Comparison of ENCODE assay signal across 8 cellular contexts in the genomic region with DNA sequence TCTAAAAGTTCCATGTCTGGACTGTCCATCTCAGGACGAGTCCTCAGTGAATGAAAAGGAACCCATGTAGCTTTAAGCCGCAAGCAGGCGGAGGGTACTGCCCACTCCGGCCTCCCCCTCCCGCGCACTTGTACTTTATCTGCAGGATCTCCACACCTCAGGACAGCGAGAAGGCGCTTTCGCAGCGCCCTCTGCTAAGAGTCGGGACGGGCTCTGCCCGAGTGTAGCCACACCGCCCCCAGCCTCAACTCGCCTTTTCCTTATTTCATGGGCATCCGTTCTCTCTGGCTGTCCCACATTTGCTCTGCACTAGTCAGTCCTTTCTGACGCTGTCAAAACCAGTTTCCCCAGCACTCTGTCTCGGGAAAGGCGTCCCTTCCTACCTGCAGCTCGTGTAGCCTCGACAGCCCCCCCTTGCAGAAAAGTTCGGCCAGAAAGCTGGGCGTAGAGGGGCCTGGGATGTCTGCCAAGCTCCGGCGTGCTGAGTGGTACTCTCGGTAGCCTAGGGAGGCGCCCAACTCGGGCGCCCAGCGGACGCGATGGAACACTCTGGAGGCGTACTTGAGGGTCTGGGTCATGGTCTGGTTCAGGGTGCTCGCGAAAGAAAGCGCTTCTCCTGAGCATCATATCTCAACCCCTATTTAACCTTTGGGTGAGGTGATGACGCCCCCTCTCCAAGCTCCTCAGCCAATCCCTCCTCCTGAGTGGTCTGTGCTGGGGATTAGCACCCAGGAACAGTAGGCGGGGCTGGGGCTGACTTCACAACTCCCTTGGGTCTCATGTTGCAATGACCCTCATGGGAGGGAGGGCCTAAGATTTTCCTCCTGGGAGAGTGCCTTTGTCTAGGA. TPM values are rescaled to one million over a fixed set of nuclear protein-coding genes. Genes with fewer than 3 reads are reported as not detected.
A peak's percentile ranks its signal among the peaks of the same experiment; 100 is the strongest.
DNase-seq lines count a peak whose midpoint lies in the region; ATAC-seq and TF ChIP-seq lines count a peak whose summit lies in the region.

A gene with protein sequence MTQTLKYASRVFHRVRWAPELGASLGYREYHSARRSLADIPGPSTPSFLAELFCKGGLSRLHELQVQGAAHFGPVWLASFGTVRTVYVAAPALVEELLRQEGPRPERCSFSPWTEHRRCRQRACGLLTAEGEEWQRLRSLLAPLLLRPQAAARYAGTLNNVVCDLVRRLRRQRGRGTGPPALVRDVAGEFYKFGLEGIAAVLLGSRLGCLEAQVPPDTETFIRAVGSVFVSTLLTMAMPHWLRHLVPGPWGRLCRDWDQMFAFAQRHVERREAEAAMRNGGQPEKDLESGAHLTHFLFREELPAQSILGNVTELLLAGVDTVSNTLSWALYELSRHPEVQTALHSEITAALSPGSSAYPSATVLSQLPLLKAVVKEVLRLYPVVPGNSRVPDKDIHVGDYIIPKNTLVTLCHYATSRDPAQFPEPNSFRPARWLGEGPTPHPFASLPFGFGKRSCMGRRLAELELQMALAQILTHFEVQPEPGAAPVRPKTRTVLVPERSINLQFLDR (minus strand): TSS at position 615 of the 848 bp plus-strand sequence. CDS start 37 bp downstream, at position 578.

- intact Hi-C loops in A673 (cut with micrococcal nuclease; ENCODE audit: unreplicated experiment): no loop called here
- intact Hi-C loops in activated T-helper 1 cell treated with anti-CD3 and anti-CD28 coated beads, Interleukin-12 subunit alpha, Interleukin-12 subunit beta, Interleukin-2, Interleukin-4 antibody, amounts not matched to agents 30 ng/mL and 10 ng/mL and 1 ng/mL, durations not matched to agents 14 hours and 24 hours and 36 hours (cut with micrococcal nuclease): no loop called here

- no peak for TF ChIP-seq CTCF in A673 (conservative IDR thresholded peaks at IDR 0.05; ENCODE audit: low read depth, low read length)
- no peak; the same call in 2 of the 3 replicates for TF ChIP-seq CTCF in H9 (conservative IDR thresholded peaks at IDR 0.05)

- H3K4me1 Mint-ChIP-seq in H9: peaks cover 32 to 47% of the 10 kb centered on the region in 2 experiments
- H3K4me1 Mint-ChIP-seq in activated T-helper 1 cell treated with anti-CD3 and anti-CD28 coated beads, Interleukin-12 subunit alpha, Interleukin-12 subunit beta, Interleukin-2, Interleukin-4 antibody, amounts not matched to agents 30 ng/mL and 10 ng/mL and 1 ng/mL, durations not matched to agents 14 hours and 24 hours and 36 hours (ENCODE audit: low read depth): peaks cover 46% of the 10 kb centered on the region
- H3K4me1 Mint-ChIP-seq in stimulated activated naive CD8-positive, alpha-beta T cell treated with anti-CD3 and anti-CD28 coated beads, Interleukin-15, Interleukin-2, amounts not matched to agents 100 ng/mL and 50 ng/mL, for 24 hours (ENCODE audit: low read depth): peaks cover 60% of the 10 kb centered on the region

- no peak within 1 kb of the TSS for H3K18ac ChIP-seq in H9 (ENCODE audit: insufficient read length, low read depth, low read length)

- no peak within 1 kb of the TSS for H2AK5ac ChIP-seq in H9 (ENCODE audit: insufficient read length, low read length)

- H2BK5ac ChIP-seq in H9 (ENCODE audit: insufficient read length, low read length): no peak within 1 kb of the TSS

- H3K14ac ChIP-seq in H9 (ENCODE audit: insufficient read depth, low read length): no peak within 1 kb of the TSS; the same call in 1 of the 2 replicates

- peaks cover 30% of the 10 kb centered on the region for H3K27me3 ChIP-seq in A673 (replicated peaks; ENCODE audit: insufficient read depth, low read depth, low read length, poor library complexity)
- peaks cover 31% of the 10 kb centered on the region; the same call in 1 of the 2 replicates for H3K27me3 ChIP-seq in H9 (ENCODE audit: insufficient read depth, low read length)
- H3K27me3 ChIP-seq in iPS DF 6.9 (ENCODE audit: control insufficient read depth, insufficient read depth, low read length): peaks cover 28% of the 10 kb centered on the region

- H2BK20ac ChIP-seq in H9 (ENCODE audit: low read depth, low read length, poor library complexity, severe bottlenecking): no peak within 1 kb of the TSS

- H4K5ac ChIP-seq in H9 (ENCODE audit: insufficient read length, low read depth, low read length): no peak within 1 kb of the TSS

- no peak within 1 kb of the TSS for H2BK15ac ChIP-seq in H9 (ENCODE audit: low read depth, low read length)

- H4K91ac ChIP-seq in H9 (ENCODE audit: insufficient read length, low read depth, low read length): no peak within 1 kb of the TSS

- no peak for ATAC-seq in HG03108 (IDR thresholded peaks at IDR 0.05; ENCODE audit: unreplicated experiment)
- no peak for ATAC-seq in GM21529 (IDR thresholded peaks at IDR 0.05; ENCODE audit: unreplicated experiment)

- H3K4me3 ChIP-seq in A673 (ENCODE audit: low read depth, low read length, poor library complexity, severe bottlenecking) (peak within 1 kb of the TSS; percentile 40), iPS DF 6.9 (ENCODE audit: low read length) (peak within 1 kb of the TSS; percentile 46; the same call in 1 of the 2 replicates)

- H4K20me1 ChIP-seq in H9 (ENCODE audit: control insufficient read depth, insufficient read depth, insufficient read length): no peaks in the 10 kb centered on the region

- H3K9me3 Mint-ChIP-seq in H9: no peaks in the 10 kb centered on the region
- H3K9me3 Mint-ChIP-seq in activated T-helper 1 cell treated with anti-CD3 and anti-CD28 coated beads, Interleukin-12 subunit alpha, Interleukin-12 subunit beta, Interleukin-2, Interleukin-4 antibody, amounts not matched to agents 30 ng/mL and 10 ng/mL and 1 ng/mL, durations not matched to agents 14 hours and 24 hours and 36 hours: no peaks in the 10 kb centered on the region
- no peaks in the 10 kb centered on the region for H3K9me3 Mint-ChIP-seq in stimulated activated naive CD8-positive, alpha-beta T cell treated with anti-CD3 and anti-CD28 coated beads, Interleukin-15, Interleukin-2, amounts not matched to agents 100 ng/mL and 50 ng/mL, for 24 hours

- H3K9me3 ChIP-seq in A673 (ENCODE audit: low read depth, low read length, poor library complexity, severe bottlenecking) (no peaks in the 10 kb centered on the region), H9 (ENCODE audit: control insufficient read depth, low read depth, low read length) (no peaks in the 10 kb centered on the region), iPS DF 6.9 (ENCODE audit: control insufficient read depth, insufficient read depth, low read length) (no peaks in the 10 kb centered on the region)

- H3K79me2 ChIP-seq in H9 (ENCODE audit: insufficient read depth, low read length): no peaks in the 10 kb centered on the region

- no CpG with 5 or more reads among the region's 38 CpGs for WGBS in H9 (ENCODE audit: extremely low coverage, insufficient read length, low lambda C conversion rate)
- no CpG with 5 or more reads among the region's 38 CpGs for WGBS in iPS DF 6.9 (ENCODE audit: insufficient coverage, insufficient read length)

- BruUV-seq in A673 (replicated peaks; lab: Mats Ljungman, UMichigan): no TSS peak

- no peak within 1 kb of the TSS for H3K9ac ChIP-seq in H9 (ENCODE audit: extremely low read depth, insufficient read length, low read length)

- H3K4me2 ChIP-seq in H9 (ENCODE audit: insufficient read depth, insufficient read length, low read length): peak within 1 kb of the TSS; percentile 80

- no peak within 1 kb of the TSS for H2AFZ ChIP-seq in H9 (ENCODE audit: low read length)

- H3K4me1 ChIP-seq in A673 (ENCODE audit: insufficient read depth, low read length, poor library complexity, severe bottlenecking) (peaks cover 31% of the 10 kb centered on the region), H9 (ENCODE audit: insufficient read depth, low read length) (peaks cover 3% of the 10 kb centered on the region; the same call in 1 of the 2 replicates), iPS DF 6.9 (ENCODE audit: control insufficient read depth, insufficient read depth, low read length) (peaks cover 4% of the 10 kb centered on the region)

- no peak within 1 kb of the TSS for H2BK12ac ChIP-seq in H9 (ENCODE audit: insufficient read length, low read depth, low read length)

- CTCF ChIA-PET in A673 (lab: Charles Lee): interaction anchor here (2.2 kb wide), 1 partner anchor 10 kb away, joined by 10 read pairs; no protein-coding TSS in a partner anchor

- no peak within 1 kb of the TSS for H3K27ac ChIP-seq in A673 (ENCODE audit: low read depth, low read length, poor library complexity, severe bottlenecking)
- H3K27ac ChIP-seq in H9 (ENCODE audit: insufficient read length, low read depth, low read length): no peak within 1 kb of the TSS
- no peak within 1 kb of the TSS for H3K27ac ChIP-seq in iPS DF 6.9 (ENCODE audit: low read length)

- peaks cover 40% of the 10 kb centered on the region for H3K27me3 Mint-ChIP-seq in H9 (ENCODE audit: low read depth)
- H3K27me3 Mint-ChIP-seq in activated T-helper 1 cell treated with anti-CD3 and anti-CD28 coated beads, Interleukin-12 subunit alpha, Interleukin-12 subunit beta, Interleukin-2, Interleukin-4 antibody, amounts not matched to agents 30 ng/mL and 10 ng/mL and 1 ng/mL, durations not matched to agents 14 hours and 24 hours and 36 hours (ENCODE audit: insufficient read depth): peaks cover 5% of the 10 kb centered on the region
- peaks cover 14% of the 10 kb centered on the region for H3K27me3 Mint-ChIP-seq in stimulated activated naive CD8-positive, alpha-beta T cell treated with anti-CD3 and anti-CD28 coated beads, Interleukin-15, Interleukin-2, amounts not matched to agents 100 ng/mL and 50 ng/mL, for 24 hours

- no peak within 1 kb of the TSS for H3T11ph ChIP-seq in H9 (ENCODE audit: low read length)

- no peaks in the 10 kb centered on the region for H3K79me1 ChIP-seq in H9 (ENCODE audit: insufficient read depth, low read depth, low read length, poor library complexity, severe bottlenecking)

- peaks cover 6% of the 10 kb centered on the region for H3K36me3 ChIP-seq in A673 (ENCODE audit: insufficient read depth, low read length, poor library complexity, severe bottlenecking)
- H3K36me3 ChIP-seq in iPS DF 6.9 (ENCODE audit: control insufficient read depth, insufficient read depth, low read length): peaks cover 7% of the 10 kb centered on the region; the same call in 1 of the 2 replicates

- H3K23ac ChIP-seq in H9 (ENCODE audit: insufficient read length, low read depth, low read length): no peak within 1 kb of the TSS

- H3K27ac Mint-ChIP-seq in H9: peak within 1 kb of the TSS in 2 of 3 experiments; percentile 44 to 51; a peak in 1 of 7 replicates
- H3K27ac Mint-ChIP-seq in activated T-helper 1 cell treated with anti-CD3 and anti-CD28 coated beads, Interleukin-12 subunit alpha, Interleukin-12 subunit beta, Interleukin-2, Interleukin-4 antibody, amounts not matched to agents 30 ng/mL and 10 ng/mL and 1 ng/mL, durations not matched to agents 14 hours and 24 hours and 36 hours: peak within 1 kb of the TSS; percentile 40
- peak within 1 kb of the TSS; percentile 74 for H3K27ac Mint-ChIP-seq in stimulated activated naive CD8-positive, alpha-beta T cell treated with anti-CD3 and anti-CD28 coated beads, Interleukin-15, Interleukin-2, amounts not matched to agents 100 ng/mL and 50 ng/mL, for 24 hours

- peaks cover 25% of the 10 kb centered on the region for H3K23me2 ChIP-seq in H9 (ENCODE audit: insufficient read length, low read depth, low read length, poor library complexity, severe bottlenecking)

- POLR2A ChIA-PET in A673 (lab: Charles Lee; ENCODE audit: low non-redundant PET): interaction anchor here (0.5 kb wide), 1 partner anchor 9 kb away, joined by 8 read pairs; no protein-coding TSS in a partner anchor

- H3K4ac ChIP-seq in H9 (ENCODE audit: low read depth, low read length): no peak within 1 kb of the TSS

- H3K56ac ChIP-seq in H9 (ENCODE audit: insufficient read length, low read depth, low read length): no peak within 1 kb of the TSS

- peaks cover 20 to 39% (median 31%) of the 10 kb centered on the region in 3 experiments for H3K36me3 Mint-ChIP-seq in H9 (ENCODE audit: insufficient read depth in 1 of 3, low read depth in 3 of 3)
- H3K36me3 Mint-ChIP-seq in activated T-helper 1 cell treated with anti-CD3 and anti-CD28 coated beads, Interleukin-12 subunit alpha, Interleukin-12 subunit beta, Interleukin-2, Interleukin-4 antibody, amounts not matched to agents 30 ng/mL and 10 ng/mL and 1 ng/mL, durations not matched to agents 14 hours and 24 hours and 36 hours (ENCODE audit: low read depth): peaks cover 47% of the 10 kb centered on the region
- peaks cover 61% of the 10 kb centered on the region for H3K36me3 Mint-ChIP-seq in stimulated activated naive CD8-positive, alpha-beta T cell treated with anti-CD3 and anti-CD28 coated beads, Interleukin-15, Interleukin-2, amounts not matched to agents 100 ng/mL and 50 ng/mL, for 24 hours (ENCODE audit: low read depth)

- H4K8ac ChIP-seq in H9 (replicated peaks; ENCODE audit: insufficient read length, low read depth, low read length): no peak within 1 kb of the TSS

- H3K4me3 Mint-ChIP-seq in H9: peak within 1 kb of the TSS; percentile 57 to 75
- H3K4me3 Mint-ChIP-seq in activated T-helper 1 cell treated with anti-CD3 and anti-CD28 coated beads, Interleukin-12 subunit alpha, Interleukin-12 subunit beta, Interleukin-2, Interleukin-4 antibody, amounts not matched to agents 30 ng/mL and 10 ng/mL and 1 ng/mL, durations not matched to agents 14 hours and 24 hours and 36 hours: peak within 1 kb of the TSS; percentile 89
- peak within 1 kb of the TSS; percentile 91 for H3K4me3 Mint-ChIP-seq in stimulated activated naive CD8-positive, alpha-beta T cell treated with anti-CD3 and anti-CD28 coated beads, Interleukin-15, Interleukin-2, amounts not matched to agents 100 ng/mL and 50 ng/mL, for 24 hours

- no peak within 1 kb of the TSS for H2BK120ac ChIP-seq in H9 (ENCODE audit: low read depth, low read length, poor library complexity, severe bottlenecking)

- DNase-seq in A673 (ENCODE audit: low spot score): peak; percentile 84
- peak; percentile 87 for DNase-seq in H9
- no peak for DNase-seq in activated T-helper 1 cell treated with anti-CD3 and anti-CD28 coated beads, Interleukin-12 subunit alpha, Interleukin-12 subunit beta, Interleukin-2, Interleukin-4 antibody, amounts not matched to agents 30 ng/mL and 10 ng/mL and 1 ng/mL, durations not matched to agents 14 hours and 24 hours and 36 hours (ENCODE audit: low spot score)
- no peak for DNase-seq in iPS DF 6.9 (ENCODE audit: low read depth, low spot score)
- DNase-seq in NCI-H446 treated with DMSO at 0.1 percent for 48 hours (lab: John Stamatoyannopoulos, UW): no peak

RNA-seq across cellular contexts. Expression of the gene that starts here (rescaled TPM):
- 4.5 and 4.7 TPM in 2 replicates for total RNA-seq in A673 (2021)
- total RNA-seq in H9 (2021): 6.1 and 6.5 TPM in 2 replicates
- 9.0 and 9.9 TPM in 2 replicates for total RNA-seq in activated T-helper 1 cell treated with anti-CD3 and anti-CD28 coated beads, Interleukin-12 subunit alpha, Interleukin-12 subunit beta, Interleukin-2, Interleukin-4 antibody, amounts not matched to agents 30 ng/mL and 10 ng/mL and 1 ng/mL, durations not matched to agents 14 hours and 24 hours and 36 hours

Comparison
In these comparisons a context has a peak if more than half of its experiments do, and no peak if none do; other contexts are left out.
1. DNase-seq: peak in A673 (single experiment) and H9 (single experiment); none in activated T-helper 1 cell treated with anti-CD3 and anti-CD28 coated beads, Interleukin-12 subunit alpha, Interleukin-12 subunit beta, Interleukin-2, Interleukin-4 antibody, amounts not matched to agents 30 ng/mL and 10 ng/mL and 1 ng/mL, durations not matched to agents 14 hours and 24 hours and 36 hours (single experiment), iPS DF 6.9 (single experiment) and NCI-H446 treated with DMSO at 0.1 percent for 48 hours (single experiment).
2. Peak in every context shown above with its lines, with median percentiles within 50 percentile points of each other: H3K27ac Mint-ChIP-seq and H3K4me3 Mint-ChIP-seq.